In the genomic region with DNA sequence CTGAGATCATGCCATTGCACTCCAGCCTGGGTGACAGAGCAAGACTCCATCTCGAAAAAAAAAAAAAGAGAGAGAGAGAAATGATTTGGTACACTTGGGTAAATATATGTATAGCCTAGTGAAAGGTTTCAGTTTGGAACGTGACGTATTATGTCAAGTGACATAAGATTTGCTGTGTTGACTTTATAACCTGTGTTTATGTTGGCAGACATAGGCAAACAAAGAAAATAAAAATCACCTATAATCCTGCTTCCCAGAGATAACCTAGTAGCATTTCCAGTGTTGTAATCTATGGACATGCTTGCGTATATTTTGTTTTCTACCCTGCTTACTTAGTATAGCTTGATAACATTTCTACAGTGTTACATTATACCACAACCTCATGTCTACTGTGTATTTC, we compare ENCODE assay signal across 19 cellular contexts. TPM values are rescaled to one million over a fixed set of nuclear protein-coding genes. Genes with fewer than 3 reads are reported as not detected.
A peak's percentile ranks its signal among the peaks of the same experiment; 100 is the strongest.
DNase-seq lines count a peak whose midpoint lies in the region; TF ChIP-seq lines count a peak whose summit lies in the region.
"Had no signal": no experiment of that assay in that cellular context is flagged by ENCODE, and none has a peak within 500 bp of the region (broad histone marks: within the 10 kb centered on the region; RNA-seq: fewer than 3 reads in every experiment).

No MANE protein-coding gene starts in this region.

- H2AFZ ChIP-seq in osteoblast (ENCODE audit: low read length) = no peak overlapping the region
- H2AFZ ChIP-seq: GM23338 had no signal

- no peak overlapping the region for H3K4me3 Mint-ChIP-seq in type B pancreatic cell
- H3K4me3 Mint-ChIP-seq in endodermal cell = no peak overlapping the region
- H3K4me3 Mint-ChIP-seq: CD4-positive, alpha-beta memory T cell; GM23338 had no signal

- H3K27ac Mint-ChIP-seq in type B pancreatic cell (peak overlapping the region; percentile 53), endodermal cell (no peak overlapping the region)
- H3K27ac Mint-ChIP-seq: GM23338 had no signal

- H3K36me3 ChIP-seq in HEK293 (ENCODE audit: control insufficient read depth in 2 of 2, insufficient read depth in 1 of 2, low read length in 2 of 2) (peaks cover 0 to 1% of the 10 kb centered on the region in 2 experiments; a peak in 1 of 3 replicates), SJCRH30 (no peaks in the 10 kb centered on the region), liver (ENCODE audit: control insufficient read depth in 4 of 4, insufficient read depth in 3 of 4, low read depth in 1 of 4, low read length in 3 of 4) (peaks cover 0 to 16% (median 9%) of the 10 kb centered on the region in 4 donors), osteoblast (ENCODE audit: insufficient read depth, low read length) (no peaks in the 10 kb centered on the region), endodermal cell (ENCODE audit: control insufficient read depth, insufficient read depth, low read length) (peaks cover 45% of the 10 kb centered on the region)
- H3K36me3 ChIP-seq: HAP-1, SJSA1 had no signal

- H3K27ac ChIP-seq in HEK293 (ENCODE audit: extremely low read depth, low read depth, low read length) = 0 out of 2 replicates have a peak overlapping the region, but pooled peaks have one; percentile 41
- peak overlapping the region; percentile 96; the same call in 1 of the 2 replicates for H3K27ac ChIP-seq in SJCRH30
- no peak overlapping the region for H3K27ac ChIP-seq in liver (ENCODE audit: low read depth in 1 of 2, low read length in 2 of 2)
- no peak overlapping the region for H3K27ac ChIP-seq in osteoblast (ENCODE audit: low read depth, low read length)
- no peak overlapping the region for H3K27ac ChIP-seq in endodermal cell (ENCODE audit: low read depth, low read length)
- H3K27ac ChIP-seq: BLaER1, Peyer's patch, SJSA1 had no signal

- no peaks in the 10 kb centered on the region for H3K79me2 ChIP-seq in osteoblast (ENCODE audit: insufficient read depth, low read length)

- peaks cover 3% of the 10 kb centered on the region for H3K36me3 Mint-ChIP-seq in type B pancreatic cell
- peaks cover 35% of the 10 kb centered on the region for H3K36me3 Mint-ChIP-seq in endodermal cell (ENCODE audit: low read depth)

- no peak overlapping the region for H3K4me2 ChIP-seq in osteoblast (ENCODE audit: insufficient read depth, low read length)
- H3K4me2 ChIP-seq: BLaER1, GM23338 had no signal

- 28% methylated on average over 4 of the region's 4 CpGs for WGBS in liver
- 83 to 92% methylated on average over 1 to 4 of the region's 4 CpGs for WGBS in endodermal cell (ENCODE audit: insufficient coverage in 1 of 2, insufficient read length in 1 of 2), 2 experiments

- POLR2A ChIA-PET in HEK293 (lab: Yijun Ruan, JAX) = no interaction called here

- H3K9me3 ChIP-seq in HEK293 (ENCODE audit: control insufficient read depth, insufficient read depth, low read depth, low read length) = no peaks in the 10 kb centered on the region
- H3K9me3 ChIP-seq in SJCRH30 (replicated peaks) = no peaks in the 10 kb centered on the region
- H3K9me3 ChIP-seq in liver (ENCODE audit: control insufficient read depth in 4 of 4, low read length in 3 of 4) = no peaks in the 10 kb centered on the region
- H3K9me3 ChIP-seq in osteoblast (ENCODE audit: low read depth, low read length) = no peaks in the 10 kb centered on the region
- no peaks in the 10 kb centered on the region for H3K9me3 ChIP-seq in endodermal cell (ENCODE audit: control insufficient read depth, low read length)
- H3K9me3 ChIP-seq: BLaER1, HAP-1, Peyer's patch, SJSA1 had no signal

- H3K9me3 Mint-ChIP-seq in type B pancreatic cell (no peaks in the 10 kb centered on the region), endodermal cell (no peaks in the 10 kb centered on the region)
- H3K9me3 Mint-ChIP-seq: CD4-positive, alpha-beta memory T cell; GM23338 had no signal

- CTCF ChIA-PET in HEK293 (lab: Yijun Ruan, JAX) = interaction anchor here (0.7 kb wide), 1 partner anchor 21 kb away, joined by 3 read pairs; no protein-coding TSS in a partner anchor

- H3K27me3 Mint-ChIP-seq in type B pancreatic cell (no peaks in the 10 kb centered on the region), endodermal cell (ENCODE audit: insufficient read depth) (peaks cover 10% of the 10 kb centered on the region)
- H3K27me3 Mint-ChIP-seq: CD4-positive, alpha-beta memory T cell had no signal

- H3K27me3 ChIP-seq in SJCRH30 (no peaks in the 10 kb centered on the region), liver (ENCODE audit: control insufficient read depth in 4 of 4, insufficient read depth in 4 of 4, low read length in 3 of 4) (no peaks in the 10 kb centered on the region), osteoblast (ENCODE audit: insufficient read depth, low read length) (no peaks in the 10 kb centered on the region), endodermal cell (ENCODE audit: control insufficient read depth, insufficient read depth, low read length, poor library complexity, severe bottlenecking) (no peaks in the 10 kb centered on the region)
- H3K27me3 ChIP-seq: BLaER1, Peyer's patch, SJSA1 had no signal

- no peak for TF ChIP-seq RAD21 in liver (IDR thresholded peaks at IDR 0.05)

- H3K4me1 Mint-ChIP-seq in type B pancreatic cell (ENCODE audit: unreplicated experiment) (peaks cover 10% of the 10 kb centered on the region), endodermal cell (peaks cover 24% of the 10 kb centered on the region)
- H3K4me1 Mint-ChIP-seq: CD4-positive, alpha-beta memory T cell; GM23338 had no signal

- TF ChIP-seq CTCF in HEK293 (tag by site-specific recombination; IDR thresholded peaks at IDR 0.05) = no peak
- TF ChIP-seq CTCF in liver (IDR thresholded peaks at IDR 0.05; ENCODE audit: low read depth, low read length, missing input control) = no peak
- TF ChIP-seq CTCF in type B pancreatic cell (conservative IDR thresholded peaks at IDR 0.05) = no peak
- TF ChIP-seq CTCF in osteoblast (IDR thresholded peaks at IDR 0.05; ENCODE audit: extremely low read depth, low read depth, low read length) = no peak
- no peak for TF ChIP-seq CTCF in endodermal cell (conservative IDR thresholded peaks at IDR 0.05)

- peaks cover 13% of the 10 kb centered on the region for H3K4me1 ChIP-seq in HEK293 (ENCODE audit: control insufficient read depth, insufficient read depth, low read length)
- H3K4me1 ChIP-seq in SJCRH30 = peaks cover 44% of the 10 kb centered on the region
- peaks cover 12 to 30% (median 23%) of the 10 kb centered on the region in 4 donors for H3K4me1 ChIP-seq in liver (ENCODE audit: control insufficient read depth in 4 of 4, insufficient read depth in 4 of 4, low read length in 3 of 4)
- peaks cover 32% of the 10 kb centered on the region for H3K4me1 ChIP-seq in osteoblast (ENCODE audit: insufficient read depth, low read length)
- peaks cover 14% of the 10 kb centered on the region for H3K4me1 ChIP-seq in endodermal cell (ENCODE audit: control insufficient read depth, insufficient read depth, low read length)
- H3K4me1 ChIP-seq: BLaER1, HAP-1, Peyer's patch had no signal

- DNase-seq in SJCRH30 (no peak), type B pancreatic cell (ENCODE audit: extremely low spot score, unreplicated experiment) (no peak), osteoblast (ENCODE audit: insufficient read length, low spot score, missing footprints) (no peak), endodermal cell (no peak), KG1 (lab: John Stamatoyannopoulos, UW) (no peak)
- DNase-seq: ACHN; CD4-positive, alpha-beta memory T cell; NCI-H1092; NCI-H1436 treated with DMSO at 0.1 percent for 48 hours; NCI-H1930; NCI-H226; NCI-H524; Peyer's patch had no signal

- no peaks in the 10 kb centered on the region for H4K20me1 ChIP-seq in osteoblast (ENCODE audit: insufficient read depth, low read length)
- H4K20me1 ChIP-seq: BLaER1 had no signal

- H3K9ac ChIP-seq in liver (ENCODE audit: low read depth in 1 of 2, low read length in 2 of 2) (no peak overlapping the region), endodermal cell (ENCODE audit: extremely low read depth, low read length, poor library complexity, severe bottlenecking) (no peak overlapping the region)
- H3K9ac ChIP-seq: BLaER1 had no signal

- H3K4me3 ChIP-seq in HEK293 (ENCODE audit: low read depth, low read length) = no peak overlapping the region
- H3K4me3 ChIP-seq in SJCRH30 = no peak overlapping the region
- H3K4me3 ChIP-seq in liver (ENCODE audit: low read depth in 1 of 3, low read length in 3 of 3) = no peak overlapping the region
- H3K4me3 ChIP-seq in osteoblast (ENCODE audit: insufficient read depth, low read length) = no peak overlapping the region
- no peak overlapping the region for H3K4me3 ChIP-seq in endodermal cell (ENCODE audit: low read length)
- H3K4me3 ChIP-seq: BLaER1, GM23338, HAP-1, Peyer's patch, SJSA1 had no signal

TF ChIP-seq in HEK293, 187 proteins besides CTCF, POLR2A, EP300 and RAD21 (continues in another document):
- no peak for TF ChIP-seq ZNF791 (tag by site-specific recombination; IDR thresholded peaks at IDR 0.05)
- TF ChIP-seq ZBTB48 (tag by site-specific recombination; IDR thresholded peaks at IDR 0.05) = no peak
- no peak for TF ChIP-seq ZBTB8A (tag by site-specific recombination; IDR thresholded peaks at IDR 0.05)
- TF ChIP-seq ZNF670 (tag by site-specific recombination; IDR thresholded peaks at IDR 0.05; ENCODE audit: low read depth) = no peak
- no peak for TF ChIP-seq PRDM1 (tag by site-specific recombination; IDR thresholded peaks at IDR 0.05)
- no peak for TF ChIP-seq ZNF473 (tag by site-specific recombination; IDR thresholded peaks at IDR 0.05)

TF ChIP-seq in liver, 16 proteins besides CTCF, POLR2A, EP300 and RAD21 (continues in another document):
- TF ChIP-seq HNF4A (conservative IDR thresholded peaks at IDR 0.05) (no peak), YY1 (IDR thresholded peaks at IDR 0.05) (no peak)

RNA-seq across cellular contexts. Expression of gene ERG28, which starts 16.7 kb away (rescaled TPM):
- total RNA-seq in SJCRH30 (2014; rRNA removed; shearing (Covaris generic)) = 12.2 and 14.1 TPM in 2 replicates
- total RNA-seq in liver = 10 to 100 TPM; 17.1 to 17.6 TPM
- polyA plus RNA-seq in liver = 10 to 100 TPM; 40.9 to 43.5 TPM
- 24.6 and 25.5 TPM in 2 replicates for total RNA-seq in type B pancreatic cell (ENCODE audit: low replicate concordance)
- 7.2 and 8.0 TPM in 2 replicates for total RNA-seq in osteoblast
- 10 to 100 TPM; 32.2 to 36.3 TPM for total RNA-seq in endodermal cell
- polyA plus RNA-seq in endodermal cell (2013, experiment 1 of 2) = 39.3 TPM
- polyA plus RNA-seq in endodermal cell (2013, experiment 2 of 2) = 39.0 TPM

RNA-seq across cellular contexts. Expression of gene TTLL5, which starts 17.1 kb away (rescaled TPM):
- 28.2 and 28.8 TPM in 2 replicates for total RNA-seq in SJCRH30 (2014; rRNA removed; shearing (Covaris generic))
- total RNA-seq in liver (10 to 100 TPM; 14.0 to 14.2 TPM), type B pancreatic cell (ENCODE audit: low replicate concordance) (36.7 and 44.7 TPM in 2 replicates), osteoblast (28.3 and 30.4 TPM in 2 replicates), endodermal cell (10 to 100 TPM; 50.5 to 54.2 TPM)
- 1 to 10 TPM; 4.3 to 5.7 TPM for polyA plus RNA-seq in liver
- polyA plus RNA-seq in endodermal cell (2013, experiment 1 of 2) = 22.0 TPM
- polyA plus RNA-seq in endodermal cell (2013, experiment 2 of 2) = 22.6 TPM

Comparison
In these comparisons a context has a peak if more than half of its experiments do, and no peak if none do; other contexts are left out.
1. H3K27ac ChIP-seq: peak in HEK293 (single experiment) and SJCRH30 (single experiment); none in liver (0 of 2), osteoblast (single experiment) and endodermal cell (single experiment).